9 cellular contexts compared by ENCODE assay signal in the genomic region with DNA sequence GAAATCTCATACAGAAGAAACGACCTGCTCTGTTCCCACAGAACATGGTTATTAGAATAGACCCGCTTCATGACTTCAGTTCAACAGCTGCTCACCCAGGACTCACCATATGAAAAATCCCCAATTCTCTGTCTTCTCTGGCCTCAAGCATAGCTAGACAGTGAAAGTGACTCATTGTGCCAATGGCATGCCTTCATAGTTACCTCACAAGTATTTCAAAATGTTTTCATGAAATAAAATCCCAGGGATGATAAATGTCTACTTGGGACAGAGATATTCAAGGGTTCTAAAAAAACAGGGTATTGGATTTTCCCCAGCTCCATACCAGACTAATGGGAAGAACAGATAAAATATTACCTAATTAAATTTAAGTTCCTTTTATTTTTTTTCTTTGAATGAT.
DNase-seq lines count a peak whose midpoint lies in the region; ATAC-seq and TF ChIP-seq lines count a peak whose summit lies in the region.
"Had no signal": no experiment of that assay in that cellular context is flagged by ENCODE, and none has a peak within 500 bp of the region (broad histone marks: within the 10 kb centered on the region; RNA-seq: fewer than 3 reads in every experiment).

No MANE protein-coding gene starts in this region.

- H3K36me3 ChIP-seq in GM23248 (ENCODE audit: low read depth): peaks cover 4% of the 10 kb centered on the region; the same call in 1 of the 2 replicates
- no peaks in the 10 kb centered on the region for H3K36me3 ChIP-seq in smooth muscle cell (ENCODE audit: low read depth)
- no peaks in the 10 kb centered on the region for H3K36me3 ChIP-seq in MM.1S (replicated peaks; ENCODE audit: insufficient read depth, low read length)

- no peaks in the 10 kb centered on the region for H4K20me1 ChIP-seq in GM23248 (ENCODE audit: insufficient read depth)
- H4K20me1 ChIP-seq in smooth muscle cell (ENCODE audit: low read depth): peaks cover 4% of the 10 kb centered on the region
- H4K20me1 ChIP-seq in MM.1S (ENCODE audit: insufficient read depth, low read length): no peaks in the 10 kb centered on the region

- H3F3A ChIP-seq in GM23248 (ENCODE audit: insufficient read depth): peaks cover 49% of the 10 kb centered on the region
- H3F3A ChIP-seq in smooth muscle cell (ENCODE audit: low read depth): no peaks in the 10 kb centered on the region
- 0 out of 2 replicates have a peak, but pooled peaks cover 4% of the 10 kb centered on the region for H3F3A ChIP-seq in MM.1S (ENCODE audit: insufficient read depth, low read length)

- peak overlapping the region; percentile 36 for H3K4me2 ChIP-seq in GM23248 (ENCODE audit: unreplicated experiment)
- peak overlapping the region; percentile 50 for H3K4me2 ChIP-seq in smooth muscle cell
- H3K4me2 ChIP-seq in MM.1S (ENCODE audit: low read depth, low read length): no peak overlapping the region

- TF ChIP-seq CTCF in smooth muscle cell (IDR thresholded peaks at IDR 0.05; ENCODE audit: borderline replicate concordance, insufficient read depth, poor library complexity, severe bottlenecking) (no peak), MM.1S (IDR thresholded peaks at IDR 0.05; ENCODE audit: low read length) (no peak)

- DNase-seq in GM23248: peak; percentile 96
- peak; percentile 70 for DNase-seq in fibroblast of the conjunctiva (ENCODE audit: low read depth)
- no peak for DNase-seq in smooth muscle cell (lab: John Stamatoyannopoulos, UW; ENCODE audit: unreplicated experiment)
- DNase-seq in posterior cingulate gyrus: no peak
- no peak for DNase-seq in MM.1S
- DNase-seq: NCI-H748 treated with DMSO at 0.1 percent for 48 hours had no signal

- in situ Hi-C loops in GM23248 (cut with MboI): no loop called here

- H3K9me2 ChIP-seq in GM23248 (ENCODE audit: insufficient read depth) (no peaks in the 10 kb centered on the region), MM.1S (replicated peaks; ENCODE audit: insufficient read depth, low read length) (no peaks in the 10 kb centered on the region)

- H2AFZ ChIP-seq in GM23248 (no peak overlapping the region), smooth muscle cell (ENCODE audit: low read depth) (no peak overlapping the region), MM.1S (ENCODE audit: low read length) (no peak overlapping the region)

- intact Hi-C loops in posterior cingulate gyrus (cut with DNase I): no loop called here

- H3K9me3 ChIP-seq in GM23248 (ENCODE audit: low read depth): no peaks in the 10 kb centered on the region
- no peaks in the 10 kb centered on the region for H3K9me3 ChIP-seq in smooth muscle cell (replicated peaks; ENCODE audit: low read depth)
- no peaks in the 10 kb centered on the region for H3K9me3 ChIP-seq in MM.1S (replicated peaks; ENCODE audit: insufficient read depth, low read length)

- H3K27me3 ChIP-seq in GM23248 (replicated peaks; ENCODE audit: insufficient read depth) (no peaks in the 10 kb centered on the region), smooth muscle cell (ENCODE audit: low read depth) (no peaks in the 10 kb centered on the region), MM.1S (replicated peaks; ENCODE audit: insufficient read depth, low read length) (no peaks in the 10 kb centered on the region)

- peak; percentile 95 for ATAC-seq in SK-N-SH treated with all-trans-retinoic acid at 6 μM for 48 hours
- ATAC-seq in HG03175 (IDR thresholded peaks at IDR 0.05; ENCODE audit: unreplicated experiment): no peak
- ATAC-seq in HG02885 (IDR thresholded peaks at IDR 0.05; ENCODE audit: poor library complexity, unreplicated experiment): no peak

- WGBS in GM23248 (ENCODE audit: low coverage in 1 of 2, low lambda C conversion rate in 2 of 2, missing lambda C conversion rate in 2 of 2), 2 experiments: 0 to 4% methylated on average over 2 of the region's 2 CpGs
- WGBS in smooth muscle cell (ENCODE audit: low lambda C conversion rate): 36% methylated on average over 2 of the region's 2 CpGs

- H3K79me2 ChIP-seq in GM23248 (ENCODE audit: insufficient read depth): peaks cover 69% of the 10 kb centered on the region
- H3K79me2 ChIP-seq in smooth muscle cell (ENCODE audit: low read depth): peaks cover 41% of the 10 kb centered on the region
- H3K79me2 ChIP-seq in MM.1S (ENCODE audit: low read length): no peaks in the 10 kb centered on the region

- H3K27ac ChIP-seq in GM23248: peak overlapping the region; percentile 57
- peak overlapping the region; percentile 75 for H3K27ac ChIP-seq in smooth muscle cell (ENCODE audit: low read depth)
- no peak overlapping the region for H3K27ac ChIP-seq in MM.1S (ENCODE audit: low read length)

- peaks cover 59% of the 10 kb centered on the region for H3K4me1 ChIP-seq in GM23248 (ENCODE audit: insufficient read depth)
- no peaks in the 10 kb centered on the region for H3K4me1 ChIP-seq in smooth muscle cell (ENCODE audit: low read depth)
- peaks cover 14% of the 10 kb centered on the region for H3K4me1 ChIP-seq in MM.1S (ENCODE audit: low read length)

- H3K9ac ChIP-seq in GM23248 (0 out of 2 replicates have a peak overlapping the region, but pooled peaks have one; percentile 18), smooth muscle cell (ENCODE audit: low read depth) (peak overlapping the region; percentile 52), MM.1S (ENCODE audit: low read length) (no peak overlapping the region)

- H3K4me3 ChIP-seq in GM23248 (no peak overlapping the region), smooth muscle cell (no peak overlapping the region), MM.1S (ENCODE audit: low read length) (no peak overlapping the region)

TF ChIP-seq in SK-N-SH treated with all-trans-retinoic acid at 6 μM for 48 hours, 23 proteins besides CTCF, POLR2A, EP300 and RAD21 (continues in another document):
- TF ChIP-seq ZNF70 (CRISPR knock-in tag; IDR thresholded peaks at IDR 0.05): no peak
- no peak for TF ChIP-seq RARB (CRISPR knock-in tag; IDR thresholded peaks at IDR 0.05)
- no peak for TF ChIP-seq BACH2 (CRISPR knock-in tag; IDR thresholded peaks at IDR 0.05; ENCODE audit: borderline replicate concordance)
- TF ChIP-seq OSR1 (CRISPR knock-in tag; IDR thresholded peaks at IDR 0.05): no peak
- TF ChIP-seq CSDC2 (CRISPR knock-in tag; IDR thresholded peaks at IDR 0.05): no peak
- peak; percentile 96 for TF ChIP-seq ISL1 (CRISPR knock-in tag; IDR thresholded peaks at IDR 0.05)
- no peak for TF ChIP-seq SNAI2 (CRISPR knock-in tag; IDR thresholded peaks at IDR 0.05)
- TF ChIP-seq GLIS3 (CRISPR knock-in tag; IDR thresholded peaks at IDR 0.05): no peak
- TF ChIP-seq ARNTL (CRISPR knock-in tag; IDR thresholded peaks at IDR 0.05; ENCODE audit: borderline replicate concordance, low read depth): no peak
- no peak for TF ChIP-seq ZNF8 (CRISPR knock-in tag; IDR thresholded peaks at IDR 0.05)
- TF ChIP-seq ESRRG (CRISPR knock-in tag; IDR thresholded peaks at IDR 0.05): no peak
- TF ChIP-seq ZNF565 (CRISPR knock-in tag; conservative IDR thresholded peaks at IDR 0.05; ENCODE audit: low read depth): no peak
- TF ChIP-seq, protein P1, sequence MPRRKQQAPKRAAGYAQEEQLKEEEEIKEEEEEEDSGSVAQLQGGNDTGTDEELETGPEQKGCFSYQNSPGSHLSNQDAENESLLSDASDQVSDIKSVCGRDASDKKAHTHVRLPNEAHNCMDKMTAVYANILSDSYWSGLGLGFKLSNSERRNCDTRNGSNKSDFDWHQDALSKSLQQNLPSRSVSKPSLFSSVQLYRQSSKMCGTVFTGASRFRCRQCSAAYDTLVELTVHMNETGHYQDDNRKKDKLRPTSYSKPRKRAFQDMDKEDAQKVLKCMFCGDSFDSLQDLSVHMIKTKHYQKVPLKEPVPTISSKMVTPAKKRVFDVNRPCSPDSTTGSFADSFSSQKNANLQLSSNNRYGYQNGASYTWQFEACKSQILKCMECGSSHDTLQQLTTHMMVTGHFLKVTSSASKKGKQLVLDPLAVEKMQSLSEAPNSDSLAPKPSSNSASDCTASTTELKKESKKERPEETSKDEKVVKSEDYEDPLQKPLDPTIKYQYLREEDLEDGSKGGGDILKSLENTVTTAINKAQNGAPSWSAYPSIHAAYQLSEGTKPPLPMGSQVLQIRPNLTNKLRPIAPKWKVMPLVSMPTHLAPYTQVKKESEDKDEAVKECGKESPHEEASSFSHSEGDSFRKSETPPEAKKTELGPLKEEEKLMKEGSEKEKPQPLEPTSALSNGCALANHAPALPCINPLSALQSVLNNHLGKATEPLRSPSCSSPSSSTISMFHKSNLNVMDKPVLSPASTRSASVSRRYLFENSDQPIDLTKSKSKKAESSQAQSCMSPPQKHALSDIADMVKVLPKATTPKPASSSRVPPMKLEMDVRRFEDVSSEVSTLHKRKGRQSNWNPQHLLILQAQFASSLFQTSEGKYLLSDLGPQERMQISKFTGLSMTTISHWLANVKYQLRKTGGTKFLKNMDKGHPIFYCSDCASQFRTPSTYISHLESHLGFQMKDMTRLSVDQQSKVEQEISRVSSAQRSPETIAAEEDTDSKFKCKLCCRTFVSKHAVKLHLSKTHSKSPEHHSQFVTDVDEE (CRISPR knock-in tag; IDR thresholded peaks at IDR 0.05): no peak
- TF ChIP-seq, protein P2, sequence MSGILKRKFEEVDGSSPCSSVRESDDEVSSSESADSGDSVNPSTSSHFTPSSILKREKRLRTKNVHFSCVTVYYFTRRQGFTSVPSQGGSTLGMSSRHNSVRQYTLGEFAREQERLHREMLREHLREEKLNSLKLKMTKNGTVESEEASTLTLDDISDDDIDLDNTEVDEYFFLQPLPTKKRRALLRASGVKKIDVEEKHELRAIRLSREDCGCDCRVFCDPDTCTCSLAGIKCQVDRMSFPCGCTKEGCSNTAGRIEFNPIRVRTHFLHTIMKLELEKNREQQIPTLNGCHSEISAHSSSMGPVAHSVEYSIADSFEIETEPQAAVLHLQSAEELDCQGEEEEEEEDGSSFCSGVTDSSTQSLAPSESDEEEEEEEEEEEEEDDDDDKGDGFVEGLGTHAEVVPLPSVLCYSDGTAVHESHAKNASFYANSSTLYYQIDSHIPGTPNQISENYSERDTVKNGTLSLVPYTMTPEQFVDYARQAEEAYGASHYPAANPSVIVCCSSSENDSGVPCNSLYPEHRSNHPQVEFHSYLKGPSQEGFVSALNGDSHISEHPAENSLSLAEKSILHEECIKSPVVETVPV (CRISPR knock-in tag; IDR thresholded peaks at IDR 0.05): no peak
- TF ChIP-seq ZC3H10 (CRISPR knock-in tag; IDR thresholded peaks at IDR 0.05): peak; percentile 26; the same call in 1 of the 2 replicates
- TF ChIP-seq, protein P3, sequence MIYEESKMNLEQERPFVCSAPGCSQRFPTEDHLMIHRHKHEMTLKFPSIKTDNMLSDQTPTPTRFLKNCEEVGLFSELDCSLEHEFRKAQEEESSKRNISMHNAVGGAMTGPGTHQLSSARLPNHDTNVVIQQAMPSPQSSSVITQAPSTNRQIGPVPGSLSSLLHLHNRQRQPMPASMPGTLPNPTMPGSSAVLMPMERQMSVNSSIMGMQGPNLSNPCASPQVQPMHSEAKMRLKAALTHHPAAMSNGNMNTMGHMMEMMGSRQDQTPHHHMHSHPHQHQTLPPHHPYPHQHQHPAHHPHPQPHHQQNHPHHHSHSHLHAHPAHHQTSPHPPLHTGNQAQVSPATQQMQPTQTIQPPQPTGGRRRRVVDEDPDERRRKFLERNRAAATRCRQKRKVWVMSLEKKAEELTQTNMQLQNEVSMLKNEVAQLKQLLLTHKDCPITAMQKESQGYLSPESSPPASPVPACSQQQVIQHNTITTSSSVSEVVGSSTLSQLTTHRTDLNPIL (CRISPR knock-in tag; IDR thresholded peaks at IDR 0.05; ENCODE audit: low read depth): peak; percentile 85

Comparison
In these comparisons a context has a peak if more than half of its experiments do, and no peak if none do; other contexts are left out.
1. DNase-seq: peak in GM23248 (single experiment) and fibroblast of the conjunctiva (single experiment); none in smooth muscle cell (single experiment), posterior cingulate gyrus (0 of 10) and MM.1S (single experiment).